Comparison of ENCODE assay signal across 31 cellular contexts in the genomic region with DNA sequence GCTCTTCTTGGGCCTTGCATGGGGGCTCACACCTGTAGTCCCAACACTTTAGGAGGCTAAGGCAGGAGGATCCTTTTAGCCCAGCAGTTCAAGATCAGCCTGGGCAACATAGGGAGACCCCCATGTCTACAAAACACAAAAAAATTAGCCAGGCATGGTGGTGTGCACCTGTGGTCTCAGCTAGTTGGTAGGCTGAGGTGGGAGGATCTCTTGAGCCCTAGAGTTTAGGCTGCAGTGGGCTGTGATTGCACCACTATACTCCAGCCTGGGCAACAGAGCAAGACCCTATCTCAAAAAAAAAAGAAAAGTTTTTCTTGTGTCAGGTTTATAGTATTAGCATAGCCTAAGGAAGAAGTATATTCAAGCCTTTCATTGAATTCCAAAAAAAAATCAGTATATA.
"Had no signal": no experiment of that assay in that cellular context is flagged by ENCODE, and none has a peak within 500 bp of the region (broad histone marks: within the 10 kb centered on the region; RNA-seq: fewer than 3 reads in every experiment).

No MANE protein-coding gene starts in this region.

- H3K4me3 Mint-ChIP-seq: activated CD4-positive, alpha-beta memory T cell treated with anti-CD3 and anti-CD28 coated beads, Interleukin-2, amount 10 ng/mL, durations not matched to agents 7 days and 5 days; activated CD8-positive, alpha-beta memory T cell treated with anti-CD3 and anti-CD28 coated beads, Interleukin-2, amount 10 ng/mL, durations not matched to agents 7 days and 5 days; activated naive CD8-positive, alpha-beta T cell treated with anti-CD3 and anti-CD28 coated beads for 36 hours; activated T-cell treated with anti-CD3 and anti-CD28 coated beads, Interleukin-2, amount 50 U/mL, for 72 hours; activated T-helper 17 cell treated with anti-CD3 and anti-CD28 coated beads, Interleukin-2, amount 50 U/mL, for 72 hours; central memory CD8-positive, alpha-beta T cell; T-helper 1 cell treated with Interleukin-12 subunit alpha and Interleukin-12 subunit beta and Interleukin-4 antibody, amounts not matched to agents 30 μg/mL and 1 μg/mL, for 36 hours; T-helper 2 cell treated with Interferon-gamma antibody and Interleukin-4, amounts not matched to agents 5 μg/mL and 100 μg/mL, for 36 hours had no signal

- H3K27ac ChIP-seq: brain microvascular endothelial cell, cardiac muscle cell, SJSA1 had no signal

- H3K9me3 ChIP-seq: SJSA1, SK-N-SH had no signal

- H3K27me3 Mint-ChIP-seq: activated CD4-positive, alpha-beta memory T cell treated with anti-CD3 and anti-CD28 coated beads, Interleukin-2, amount 10 ng/mL, durations not matched to agents 7 days and 5 days; activated CD8-positive, alpha-beta memory T cell treated with anti-CD3 and anti-CD28 coated beads, Interleukin-2, amount 10 ng/mL, durations not matched to agents 7 days and 5 days; activated naive CD8-positive, alpha-beta T cell treated with anti-CD3 and anti-CD28 coated beads for 36 hours; activated T-helper 17 cell treated with anti-CD3 and anti-CD28 coated beads, Interleukin-2, amount 50 U/mL, for 72 hours; central memory CD8-positive, alpha-beta T cell had no signal

- H3K4me2 ChIP-seq: SK-N-SH had no signal

- H3K9ac ChIP-seq: SK-N-SH had no signal

- DNase-seq: activated CD4-positive, alpha-beta memory T cell treated with anti-CD3 and anti-CD28 coated beads, Interleukin-2, amount 10 ng/mL, durations not matched to agents 7 days and 5 days; activated CD4-positive, alpha-beta T cell treated with anti-CD3 and anti-CD28 coated beads for 1 hour; activated CD4-positive, alpha-beta T cell treated with anti-CD3 and anti-CD28 coated beads for 48 hours; activated CD4-positive, CD25-positive, alpha-beta regulatory T cell; activated CD8-positive, alpha-beta memory T cell treated with anti-CD3 and anti-CD28 coated beads for 24 hours; activated CD8-positive, alpha-beta memory T cell treated with anti-CD3 and anti-CD28 coated beads, Interleukin-2, amount 10 ng/mL, durations not matched to agents 7 days and 5 days; activated CD8-positive, alpha-beta memory T cell treated with anti-CD3 and anti-CD28 coated beads, Interleukin-2, amount 50 U/mL, for 48 hours; activated effector memory CD4-positive, alpha-beta T cell treated with anti-CD3 and anti-CD28 coated beads, Interleukin-2, amount 50 U/mL, for 16 hours; activated naive CD4-positive, alpha-beta T cell; activated naive CD4-positive, alpha-beta T cell treated with anti-CD3 and anti-CD28 coated beads, Interleukin-2, amount 50 U/mL, for 16 hours; activated naive CD8-positive, alpha-beta T cell treated with anti-CD3 and anti-CD28 coated beads for 36 hours; activated T-cell treated with anti-CD3 and anti-CD28 coated beads, Interleukin-2, amount 50 U/mL, for 72 hours; amniotic stem cell; aorta; brain microvascular endothelial cell; KG1; MM.1S; MV-4-11; NCI-H1092; NCI-H1436 treated with DMSO at 0.1 percent for 48 hours; NCI-H1694 treated with DMSO at 0.1 percent for 48 hours; NCI-H2029; NCI-H345; SHP77 treated with DMSO at 0.1 percent for 48 hours; SK-N-SH had no signal

- H3K4me3 ChIP-seq: cardiac muscle cell, SJSA1 had no signal

- H3K9me3 Mint-ChIP-seq: activated naive CD8-positive, alpha-beta T cell treated with anti-CD3 and anti-CD28 coated beads for 36 hours; central memory CD8-positive, alpha-beta T cell; T-helper 1 cell treated with Interleukin-12 subunit alpha and Interleukin-12 subunit beta and Interleukin-4 antibody, amounts not matched to agents 30 μg/mL and 1 μg/mL, for 36 hours had no signal

- H3K36me3 Mint-ChIP-seq: activated naive CD8-positive, alpha-beta T cell treated with anti-CD3 and anti-CD28 coated beads for 36 hours had no signal

- ATAC-seq: activated CD8-positive, alpha-beta memory T cell treated with anti-CD3 and anti-CD28 coated beads, Interleukin-2, amount 10 ng/mL, durations not matched to agents 7 days and 5 days; activated T-cell treated with anti-CD3 and anti-CD28 coated beads, Interleukin-2, amount 50 U/mL, for 72 hours; activated T-helper 17 cell treated with anti-CD3 and anti-CD28 coated beads, Interleukin-2, amount 50 U/mL, for 72 hours had no signal

- H3K27me3 ChIP-seq: brain microvascular endothelial cell, cardiac muscle cell, SJSA1 had no signal

- H3K27ac Mint-ChIP-seq: activated CD4-positive, alpha-beta memory T cell treated with anti-CD3 and anti-CD28 coated beads, Interleukin-2, amount 10 ng/mL, durations not matched to agents 7 days and 5 days; activated CD8-positive, alpha-beta memory T cell treated with anti-CD3 and anti-CD28 coated beads, Interleukin-2, amount 10 ng/mL, durations not matched to agents 7 days and 5 days; activated naive CD8-positive, alpha-beta T cell treated with anti-CD3 and anti-CD28 coated beads for 36 hours; activated T-cell treated with anti-CD3 and anti-CD28 coated beads, Interleukin-2, amount 50 U/mL, for 72 hours; activated T-helper 17 cell treated with anti-CD3 and anti-CD28 coated beads, Interleukin-2, amount 50 U/mL, for 72 hours; T-helper 1 cell treated with Interleukin-12 subunit alpha and Interleukin-12 subunit beta and Interleukin-4 antibody, amounts not matched to agents 30 μg/mL and 1 μg/mL, for 36 hours; T-helper 2 cell treated with Interferon-gamma antibody and Interleukin-4, amounts not matched to agents 5 μg/mL and 100 μg/mL, for 36 hours had no signal

- H3K36me3 ChIP-seq: brain microvascular endothelial cell, cardiac muscle cell, SJSA1 had no signal

- H3K9me2 ChIP-seq: SK-N-SH had no signal
